ENCODE assay signal across 16 cellular contexts in the genomic region with DNA sequence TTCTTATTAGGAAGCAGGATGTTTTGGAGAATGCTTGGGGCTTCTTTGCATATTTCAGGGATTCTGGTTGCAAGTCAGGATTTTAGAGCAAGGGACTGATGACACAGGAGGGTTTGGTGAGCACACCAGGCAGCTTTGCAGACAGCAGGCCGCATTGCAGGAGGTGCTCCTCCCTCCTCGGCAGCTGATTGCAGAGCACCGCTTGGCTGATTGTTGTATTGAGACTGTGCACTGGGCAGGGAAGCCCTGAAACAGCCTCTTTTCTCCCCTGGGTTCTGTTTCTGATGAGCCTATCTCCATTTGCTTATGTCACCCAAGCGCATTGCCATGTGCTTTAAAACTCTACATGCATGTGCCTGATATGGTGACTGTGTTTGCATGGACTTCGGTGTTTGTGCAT.
"Had no signal": no experiment of that assay in that cellular context is flagged by ENCODE, and none has a peak within 500 bp of the region (broad histone marks: within the 10 kb centered on the region; RNA-seq: fewer than 3 reads in every experiment).

No MANE protein-coding gene starts in this region.

- H3K27ac Mint-ChIP-seq: memory B cell; natural killer cell; stimulated activated effector memory CD8-positive, alpha-beta T cell treated with anti-CD3 and anti-CD28 coated beads, Interleukin-12 subunit alpha, Interleukin-12 subunit beta, amount 100 ng/mL, for 72 hours had no signal

- H3K9me3 Mint-ChIP-seq: memory B cell; natural killer cell; neural crest cell; stimulated activated effector memory CD8-positive, alpha-beta T cell treated with anti-CD3 and anti-CD28 coated beads, Interleukin-12 subunit alpha, Interleukin-12 subunit beta, amount 100 ng/mL, for 72 hours had no signal

- ATAC-seq: left ventricle myocardium superior; natural killer cell; right cardiac atrium; stimulated activated effector memory CD8-positive, alpha-beta T cell treated with anti-CD3 and anti-CD28 coated beads, Interleukin-12 subunit alpha, Interleukin-12 subunit beta, amount 100 ng/mL, for 72 hours had no signal

- DNase-seq: dermis blood vessel endothelial cell; effector memory CD4-positive, alpha-beta T cell; erythroblast; left ventricle myocardium superior; lower lobe of right lung; natural killer cell; right cardiac atrium; sigmoid colon; stimulated activated CD4-positive, alpha-beta T cell treated with anti-CD3 and anti-CD28 coated beads, Interleukin-2, amount 100 ng/mL, for 24 hours; stimulated activated CD4-positive, alpha-beta T cell treated with anti-CD3 and anti-CD28 coated beads, Interleukin-4, amount 100 ng/mL, for 24 hours; stimulated activated naive CD4-positive, alpha-beta T cell treated with Interleukin-2 at 50 U/mL for 16 hours; stomach; trophoblast cell had no signal

- H3K36me3 Mint-ChIP-seq: memory B cell; natural killer cell; stimulated activated effector memory CD8-positive, alpha-beta T cell treated with anti-CD3 and anti-CD28 coated beads, Interleukin-12 subunit alpha, Interleukin-12 subunit beta, amount 100 ng/mL, for 72 hours had no signal

- H3K4me3 Mint-ChIP-seq: memory B cell; natural killer cell; neural crest cell; stimulated activated effector memory CD8-positive, alpha-beta T cell treated with anti-CD3 and anti-CD28 coated beads, Interleukin-12 subunit alpha, Interleukin-12 subunit beta, amount 100 ng/mL, for 72 hours had no signal
